In the genomic region with DNA sequence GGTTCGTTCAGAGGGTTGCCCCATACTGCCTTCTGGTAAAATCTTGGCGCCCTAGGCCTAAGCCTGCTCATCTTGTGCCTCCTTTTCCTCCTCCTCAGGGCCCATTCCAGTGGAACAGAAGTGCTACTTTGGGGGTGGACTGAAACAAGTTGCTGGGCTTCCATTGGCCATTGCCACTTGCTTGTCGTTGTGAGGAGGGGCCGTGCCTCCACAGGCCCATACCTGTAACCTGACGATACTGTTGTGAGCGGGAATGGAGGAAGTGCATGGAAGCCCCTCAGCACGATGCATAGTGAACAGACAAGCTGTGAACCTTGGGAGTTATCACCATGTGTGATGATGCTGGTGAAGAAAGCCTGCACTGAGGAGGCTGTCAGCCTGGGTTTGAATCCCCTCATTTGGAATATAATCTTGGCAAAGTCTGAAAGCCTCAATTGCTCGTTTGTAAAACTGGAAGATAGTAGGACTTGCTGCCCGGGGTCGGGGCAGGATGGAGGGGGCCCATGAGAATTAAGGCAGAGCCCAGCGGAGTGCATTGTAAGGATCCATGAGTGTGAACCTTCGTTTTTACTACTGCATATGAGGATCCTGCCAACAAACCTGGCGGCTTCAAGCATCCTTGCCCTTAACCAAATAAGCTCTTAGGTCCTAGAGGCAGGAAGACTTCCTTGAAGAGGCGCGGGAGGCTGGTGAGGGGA, we compare ENCODE assay signal across 10 cellular contexts. TPM values are rescaled to one million over a fixed set of nuclear protein-coding genes. Genes with fewer than 3 reads are reported as not detected.
DNase-seq lines count a peak whose midpoint lies in the region; ATAC-seq and TF ChIP-seq lines count a peak whose summit lies in the region.
"Had no signal": no experiment of that assay in that cellular context is flagged by ENCODE, and none has a peak within 500 bp of the region (broad histone marks: within the 10 kb centered on the region; RNA-seq: fewer than 3 reads in every experiment).

No MANE protein-coding gene starts in this region.

- H3K4me1 ChIP-seq in smooth muscle cell (ENCODE audit: low read depth) = peaks cover 9% of the 10 kb centered on the region

- H3K79me2 ChIP-seq in smooth muscle cell (ENCODE audit: low read depth) = peaks cover 30% of the 10 kb centered on the region

- no peak for TF ChIP-seq CTCF in activated B cell treated with CpG ODN at 0.5 μM for 24 hours (IDR thresholded peaks at IDR 0.05)
- TF ChIP-seq CTCF in smooth muscle cell (IDR thresholded peaks at IDR 0.05; ENCODE audit: borderline replicate concordance, insufficient read depth, poor library complexity, severe bottlenecking) = no peak

- peak overlapping the region; percentile 92 for H3K4me3 ChIP-seq in smooth muscle cell

- H3K36me3 ChIP-seq in smooth muscle cell (ENCODE audit: low read depth) = no peaks in the 10 kb centered on the region
- H3K36me3 ChIP-seq: BLaER1 had no signal

- no peak overlapping the region for H3K27ac ChIP-seq in smooth muscle cell (ENCODE audit: low read depth)
- H3K27ac ChIP-seq: BLaER1 had no signal

- H3K9me3 ChIP-seq in smooth muscle cell (replicated peaks; ENCODE audit: low read depth) = no peaks in the 10 kb centered on the region
- H3K9me3 ChIP-seq: BLaER1 had no signal

- H3K4me1 Mint-ChIP-seq in activated B cell treated with CpG ODN at 0.5 μM for 24 hours = peaks cover 13% of the 10 kb centered on the region

- H3K9ac ChIP-seq in smooth muscle cell (ENCODE audit: low read depth) = no peak overlapping the region

- H3K27ac Mint-ChIP-seq in activated B cell treated with CpG ODN at 0.5 μM for 24 hours = no peak overlapping the region

- peak overlapping the region; percentile 26 for H2AFZ ChIP-seq in smooth muscle cell (ENCODE audit: low read depth)

- H3K9me3 Mint-ChIP-seq in activated B cell treated with CpG ODN at 0.5 μM for 24 hours = no peaks in the 10 kb centered on the region

- DNase-seq in NCI-H345 (lab: John Stamatoyannopoulos, UW) (peak; percentile 11), NCI-H345 treated with DMSO at 0.1 percent for 48 hours (lab: John Stamatoyannopoulos, UW; ENCODE audit: unreplicated experiment) (no peak), activated B cell treated with CpG ODN at 0.5 μM for 24 hours (no peak), iPS DF 4.7 (ENCODE audit: extremely low read depth, low spot score) (peak; percentile 51), smooth muscle cell (lab: John Stamatoyannopoulos, UW; ENCODE audit: unreplicated experiment) (no peak), NCI-H2227 treated with DMSO at 0.1 percent for 48 hours (lab: John Stamatoyannopoulos, UW) (no peak), foreskin melanocyte (no peak)
- DNase-seq: activated gamma-delta T cell treated with Interleukin-2 at 50 U/mL for 16 hours had no signal

- peak overlapping the region; percentile 82 for H3K4me3 Mint-ChIP-seq in activated B cell treated with CpG ODN at 0.5 μM for 24 hours

- intact Hi-C loops in activated B cell treated with CpG ODN at 0.5 μM for 24 hours (cut with micrococcal nuclease) = loop anchor here (5.0 kb wide), 2 partner anchors 127 to 728 kb away; no protein-coding TSS in a partner anchor

- CTCF ChIA-PET in activated B cell treated with CpG ODN at 0.5 μM for 24 hours (lab: Charles Lee) = no interaction called here

- H3K27me3 ChIP-seq in smooth muscle cell (ENCODE audit: low read depth) = no peaks in the 10 kb centered on the region

- ATAC-seq in activated B cell treated with CpG ODN at 0.5 μM for 24 hours (ENCODE audit: low read depth) (no peak), GM18861 (IDR thresholded peaks at IDR 0.05; ENCODE audit: unreplicated experiment) (no peak)

- H3K27me3 Mint-ChIP-seq in activated B cell treated with CpG ODN at 0.5 μM for 24 hours = peaks cover 38% of the 10 kb centered on the region

- 63% methylated on average over 13 of the region's 15 CpGs for whole genome bisulfite sequencing in smooth muscle cell (ENCODE audit: low lambda C conversion rate)

- peaks cover 25% of the 10 kb centered on the region for H3F3A ChIP-seq in smooth muscle cell (ENCODE audit: low read depth)

- H3K36me3 Mint-ChIP-seq in activated B cell treated with CpG ODN at 0.5 μM for 24 hours (ENCODE audit: low read depth) = no peaks in the 10 kb centered on the region

- peak overlapping the region; percentile 94 for H3K4me2 ChIP-seq in smooth muscle cell

- POLR2A ChIA-PET in activated B cell treated with CpG ODN at 0.5 μM for 24 hours (lab: Charles Lee) = no interaction called here

- H4K20me1 ChIP-seq in smooth muscle cell (ENCODE audit: low read depth) = peaks cover 5% of the 10 kb centered on the region

RNA-seq across cellular contexts. Expression of gene PAPSS2, which starts 0.7 kb away (rescaled TPM):
- not detected in 2 replicates for total RNA-seq in activated B cell treated with CpG ODN at 0.5 μM for 24 hours
- 89.2 and 105 TPM in 2 replicates for total RNA-seq in smooth muscle cell
- 77.0 and 96.1 TPM in 2 replicates for polyA plus RNA-seq in smooth muscle cell

Comparison
In these comparisons a context has a peak if more than half of its experiments do, and no peak if none do; other contexts are left out.
1. DNase-seq: peak in NCI-H345 (single experiment) and iPS DF 4.7 (single experiment); none in NCI-H345 treated with DMSO at 0.1 percent for 48 hours (single experiment), activated B cell treated with CpG ODN at 0.5 μM for 24 hours (single experiment), smooth muscle cell (single experiment), NCI-H2227 treated with DMSO at 0.1 percent for 48 hours (single experiment) and foreskin melanocyte (single experiment).
2. RNA of gene PAPSS2, which starts 0.7 kb away (total RNA-seq): 89.2 to 105 TPM in smooth muscle cell; not detected in activated B cell treated with CpG ODN at 0.5 μM for 24 hours; every median in the first group is over 10 times any median in the second.